In genomic region chr5:958701-959571, GRCh38 we compare ENCODE assay signal across 9 cellular contexts. TPM values are rescaled to one million over a fixed set of nuclear protein-coding genes. Genes with fewer than 3 reads are reported as not detected.
DNase-seq lines count a peak whose midpoint lies in the region; TF ChIP-seq lines count a peak whose summit lies in the region.
"Had no signal": no experiment of that assay in that cellular context is flagged by ENCODE, and none has a peak within 500 bp of the region (broad histone marks: within the 10 kb centered on the region; RNA-seq: fewer than 3 reads in every experiment).

No MANE protein-coding gene starts in this region.

- DNase-seq in Jurkat, Clone E6-1 (ENCODE audit: low read depth, low spot score), result peak; percentile 90
- DNase-seq in astrocyte of the cerebellum (ENCODE audit: low read depth) (peak; percentile 84), mesenteric fat pad (ENCODE audit: low spot score) (peak; percentile 89), medulla oblongata (ENCODE audit: extremely low spot score) (no peak), epidermal melanocyte (ENCODE audit: insufficient read length, low spot score) (no peak), kidney glomerular epithelial cell (lab: John Stamatoyannopoulos, UW) (no peak), dedifferentiated amniotic fluid mesenchymal stem cell (ENCODE audit: extremely low spot score) (no peak)
- DNase-seq: PC-9 had no signal

- in situ Hi-C loops in astrocyte of the cerebellum (cut with HindIII; ENCODE audit: low sequenced_read_pairs), result no loop called here

- H3K27ac ChIP-seq in C4-2B, result peak overlapping the region; percentile 53
- H3K27ac ChIP-seq: PC-9 had no signal

- no peak for TF ChIP-seq CTCF in C4-2B (conservative IDR thresholded peaks at IDR 0.05)
- TF ChIP-seq CTCF in astrocyte of the cerebellum (IDR thresholded peaks at IDR 0.05; ENCODE audit: low read depth, low read length, missing control alignments), result no peak

- peak overlapping the region; percentile 46 for H3K4me3 ChIP-seq in Jurkat, Clone E6-1 (ENCODE audit: low read length)
- no peak overlapping the region for H3K4me3 ChIP-seq in astrocyte of the cerebellum (ENCODE audit: low read depth, low read length)
- H3K4me3 ChIP-seq: PC-9 had no signal

RNA-seq across cellular contexts. Expression of gene NKD2, which starts 49.7 kb away (rescaled TPM):
- 176 TPM for polyA plus RNA-seq in Jurkat, Clone E6-1 (2012; ENCODE audit: insufficient read depth, insufficient read length)
- 17.1 TPM for total RNA-seq in mesenteric fat pad

Comparison
In these comparisons a context has a peak if more than half of its experiments do, and no peak if none do; other contexts are left out.
1. DNase-seq: peak in Jurkat, Clone E6-1 (single experiment), astrocyte of the cerebellum (single experiment) and mesenteric fat pad (single experiment); none in medulla oblongata (single experiment), epidermal melanocyte (single experiment), kidney glomerular epithelial cell (single experiment) and dedifferentiated amniotic fluid mesenchymal stem cell (single experiment).